13 cellular contexts compared by ENCODE assay signal in genomic region chr20:16241911-16242310, GRCh38.
A peak's percentile ranks its signal among the peaks of the same experiment; 100 is the strongest.
DNase-seq lines count a peak whose midpoint lies in the region; ATAC-seq and TF ChIP-seq lines count a peak whose summit lies in the region.
"Had no signal": no experiment of that assay in that cellular context is flagged by ENCODE, and none has a peak within 500 bp of the region (broad histone marks: within the 10 kb centered on the region; RNA-seq: fewer than 3 reads in every experiment).

No MANE protein-coding gene starts in this region.

- H3K4me1 ChIP-seq in spleen (peaks cover 0 to 8% (median 2%) of the 10 kb centered on the region in 6 donors), mucosa of descending colon (ENCODE audit: low read depth) (no peaks in the 10 kb centered on the region)

- H3K27ac ChIP-seq in spleen = no peak overlapping the region
- H3K27ac ChIP-seq: skin epidermis had no signal

- TF ChIP-seq POLR2A in spleen (IDR thresholded peaks at IDR 0.05) = no peak

- H3K4me3 ChIP-seq in spleen (no peak overlapping the region), mucosa of descending colon (no peak overlapping the region)
- H3K4me3 ChIP-seq: skin epidermis had no signal

- no peaks in the 10 kb centered on the region for H3K27me3 ChIP-seq in spleen (replicated peaks in 1 of 7)

- H3K36me3 ChIP-seq in spleen = no peaks in the 10 kb centered on the region
- H3K36me3 ChIP-seq in mucosa of descending colon (ENCODE audit: low read depth) = no peaks in the 10 kb centered on the region

- TF ChIP-seq CTCF in spleen (IDR thresholded peaks at IDR 0.05 in 8 of 11, conservative IDR thresholded peaks at IDR 0.05 in 3 of 11) (peak in 7 of 11 experiments; percentile 12 to 38 (median 31)), mucosa of descending colon (IDR thresholded peaks at IDR 0.05) (no peak)

- DNase-seq in DMS53 (lab: John Stamatoyannopoulos, UW) (peak; percentile 10), DMS53 treated with DMSO at 0.1 percent for 48 hours (lab: John Stamatoyannopoulos, UW; ENCODE audit: unreplicated experiment) (no peak), RPMI7951 (ENCODE audit: low read depth) (peak; percentile 4), left cardiac atrium (no peak), spleen (no peak), A172 (ENCODE audit: low spot score) (no peak), NCI-H2227 (lab: John Stamatoyannopoulos, UW; ENCODE audit: unreplicated experiment) (no peak), mucosa of descending colon (no peak)
- DNase-seq: activated CD8-positive, alpha-beta memory T cell treated with anti-CD3 and anti-CD28 coated beads, Interleukin-2, amount 10 ng/mL, durations not matched to agents 7 days and 5 days; activated naive CD4-positive, alpha-beta T cell treated with anti-CD3 and anti-CD28 coated beads, Interleukin-2, amount 50 U/mL, for 16 hours; DMS79 treated with DMSO at 0.1 percent for 48 hours; NCI-H2029 treated with DMSO at 0.1 percent for 48 hours had no signal

- peak; percentile 42 to 48 for ATAC-seq in left cardiac atrium
- no peak for ATAC-seq in mucosa of descending colon
- ATAC-seq: activated CD8-positive, alpha-beta memory T cell treated with anti-CD3 and anti-CD28 coated beads, Interleukin-2, amount 10 ng/mL, durations not matched to agents 7 days and 5 days had no signal

- intact Hi-C loops in left cardiac atrium (cut with DNase I) (no loop called here), spleen (cut with DNase I; ENCODE audit: low total_unique reads) (no loop called here), mucosa of descending colon (cut with DNase I, micrococcal nuclease) (no loop called here)

- H3K9me3 ChIP-seq in spleen (peaks cover 0 to 40% (median 36%) of the 10 kb centered on the region in 8 donors), mucosa of descending colon (peaks cover 6% of the 10 kb centered on the region)

Comparison
In these comparisons a context has a peak if more than half of its experiments do, and no peak if none do; other contexts are left out.
1. DNase-seq: peak in DMS53 (single experiment) and RPMI7951 (single experiment); none in DMS53 treated with DMSO at 0.1 percent for 48 hours (single experiment), left cardiac atrium (single experiment), spleen (single experiment), A172 (single experiment), NCI-H2227 (single experiment) and mucosa of descending colon (0 of 3).